ENCODE assay signal across 18 cellular contexts in genomic region chr15:98924311-98925049, GRCh38.
A peak's percentile ranks its signal among the peaks of the same experiment; 100 is the strongest.
DNase-seq lines count a peak whose midpoint lies in the region; ATAC-seq, FAIRE-seq and TF ChIP-seq lines count a peak whose summit lies in the region.
"Had no signal": no experiment of that assay in that cellular context is flagged by ENCODE, and none has a peak within 500 bp of the region (broad histone marks: within the 10 kb centered on the region; RNA-seq: fewer than 3 reads in every experiment).

No MANE protein-coding gene starts in this region.

- TF ChIP-seq RAD21 in GM12878 (IDR thresholded peaks at IDR 0.05; ENCODE audit: insufficient read depth, low read depth, low read length), result no peak

- FAIRE-seq in GM12878 (lab: Jason Lieb, UNC), result peak; percentile 23
- FAIRE-seq: astrocyte, H1 had no signal

- SMC1A ChIA-PET in GM12878 (lab: Charles Lee; ENCODE audit: uncharacterized antibody, unreplicated experiment), result interaction anchor here (1.0 kb wide), 1 partner anchor 9 kb away, joined by 3 read pairs; no protein-coding TSS in a partner anchor

- no peak for TF ChIP-seq POLR2A in GM12878 (IDR thresholded peaks at IDR 0.05; ENCODE audit: low read depth, low read length)

- H3K9ac ChIP-seq in GM12878 (ENCODE audit: control insufficient read depth, insufficient read depth, low read length), result no peak overlapping the region

- peaks cover 43% of the 10 kb centered on the region for H3K36me3 Mint-ChIP-seq in mesothelial cell of epicardium

- H3K27ac Mint-ChIP-seq in mesothelial cell of epicardium, result peak overlapping the region; percentile 50

- H3K9me3 Mint-ChIP-seq in mesothelial cell of epicardium, result no peaks in the 10 kb centered on the region

- no peaks in the 10 kb centered on the region for H3K4me1 ChIP-seq in GM12878 (ENCODE audit: control insufficient read depth, insufficient read depth, low read length)
- peaks cover 4 to 44% of the 10 kb centered on the region in 2 donors for H3K4me1 ChIP-seq in thoracic aorta (ENCODE audit: control insufficient read depth in 1 of 2, low read depth in 2 of 2)
- H3K4me1 ChIP-seq: Caco-2 had no signal

- in situ Hi-C loops in GM12878 (cut with MboI), result no loop called here
- in situ Hi-C loops in ACHN (cut with HindIII; ENCODE audit: low pct_ligation_motif_present, low pct_unique_long_range_greater_than_20kb, low sequenced_read_pairs), result no loop called here

- WGBS in GM12878 (ENCODE audit: insufficient coverage, insufficient replicate concordance, low lambda C conversion rate, missing lambda C conversion rate), result 52% methylated on average over 12 of the region's 12 CpGs

- DNase-seq in GM12878 (ENCODE audit: low read depth, low spot score) (no peak), epithelial cell of prostate (ENCODE audit: low read depth, low spot score) (no peak), mesothelial cell of epicardium (ENCODE audit: low spot score in 2 of 2, unreplicated experiment in 2 of 2) (no peak), thoracic aorta (ENCODE audit: low spot score) (no peak), ACHN (no peak), anterior cingulate cortex (lab: John Stamatoyannopoulos, UW) (no peak), COLO829 (ENCODE audit: low spot score) (no peak)
- DNase-seq: Caco-2; GDM1; hypothalamus; naive thymus-derived CD4-positive, alpha-beta T cell; NK-92 treated with Interleukin-12 subunit alpha and Interleukin-12 subunit beta, amount 100 ng/mL, for 24 hours; stimulated activated CD4-positive, alpha-beta T cell treated with anti-CD3 and anti-CD28 coated beads, Interleukin-2, amount 100 ng/mL, for 24 hours; substantia nigra; T-helper 1 cell had no signal

- H3K4me1 Mint-ChIP-seq in mesothelial cell of epicardium, result peaks cover 7% of the 10 kb centered on the region

- no peak overlapping the region for H3K4me3 ChIP-seq in GM12878
- H3K4me3 ChIP-seq in thoracic aorta, result no peak overlapping the region

- no TSS peak for BruUV-seq in GM12878 (replicated peaks; lab: Mats Ljungman, UMichigan)

- TF ChIP-seq CTCF in GM12878 (IDR thresholded peaks at IDR 0.05 in 2 of 3, conservative IDR thresholded peaks at IDR 0.05 in 1 of 3; ENCODE audit: control insufficient read depth in 2 of 3, extremely low read depth in 1 of 3, insufficient read depth in 1 of 3, low read depth in 3 of 3, low read length in 3 of 3) (no peak), mesothelial cell of epicardium (IDR thresholded peaks at IDR 0.05; ENCODE audit: unreplicated experiment) (no peak), thoracic aorta (IDR thresholded peaks at IDR 0.05) (no peak)

- H3K9me3 ChIP-seq in GM12878 (replicated peaks; ENCODE audit: control insufficient read depth, insufficient read depth, low read length) (no peaks in the 10 kb centered on the region), thoracic aorta (no peaks in the 10 kb centered on the region)
- H3K9me3 ChIP-seq: Caco-2 had no signal

- H3K27me3 ChIP-seq in GM12878 (replicated peaks in 1 of 2; ENCODE audit: control insufficient read depth in 2 of 2, insufficient read depth in 2 of 2, low read length in 1 of 2) (no peaks in the 10 kb centered on the region), thoracic aorta (replicated peaks; ENCODE audit: insufficient read depth) (no peaks in the 10 kb centered on the region)

- H3K4me2 ChIP-seq in GM12878 (ENCODE audit: control insufficient read depth, insufficient read depth), result no peak overlapping the region

- H3K79me2 ChIP-seq in GM12878 (ENCODE audit: control insufficient read depth, insufficient read depth, low read length), result no peaks in the 10 kb centered on the region

- CTCF ChIA-PET in GM12878 (lab: Yijun Ruan, JAX), result no interaction called here

- H3K27me3 Mint-ChIP-seq in mesothelial cell of epicardium (ENCODE audit: low read depth), result no peaks in the 10 kb centered on the region
- H3K27me3 Mint-ChIP-seq: naive thymus-derived CD4-positive, alpha-beta T cell had no signal

- no peak overlapping the region for H3K27ac ChIP-seq in GM12878 (ENCODE audit: control insufficient read depth, insufficient read depth)
- peak overlapping the region; percentile 52 for H3K27ac ChIP-seq in epithelial cell of prostate
- peak overlapping the region; percentile 50 to 58 for H3K27ac ChIP-seq in thoracic aorta

- no peaks in the 10 kb centered on the region for H4K20me1 ChIP-seq in GM12878 (ENCODE audit: control insufficient read depth, insufficient read depth)

- no peak for ATAC-seq in GM12878
- ATAC-seq in thoracic aorta (ENCODE audit: insufficient number of reproducible peaks, low FRiP score, low read depth), result no peak
- no peak for ATAC-seq in HG03045 (IDR thresholded peaks at IDR 0.05; ENCODE audit: unreplicated experiment)
- ATAC-seq: naive thymus-derived CD4-positive, alpha-beta T cell had no signal

- POLR2A ChIA-PET in GM12878 (lab: Charles Lee), result interaction anchor here (0.6 kb wide), 1 partner anchor 39 kb away, joined by 4 read pairs; no protein-coding TSS in a partner anchor

- no peak overlapping the region for H3K4me3 Mint-ChIP-seq in mesothelial cell of epicardium
- H3K4me3 Mint-ChIP-seq: naive thymus-derived CD4-positive, alpha-beta T cell had no signal

- intact Hi-C loops in GM12878 (cut with micrococcal nuclease; ENCODE audit: unreplicated experiment), result no loop called here

- H3K36me3 ChIP-seq in GM12878 (ENCODE audit: control insufficient read depth in 2 of 2, insufficient read depth in 2 of 2, low read length in 1 of 2), result no peaks in the 10 kb centered on the region
- peaks cover 18% of the 10 kb centered on the region for H3K36me3 ChIP-seq in thoracic aorta

- H2AFZ ChIP-seq in GM12878 (ENCODE audit: control insufficient read depth, low read depth, low read length), result no peak overlapping the region

- RAD21 ChIA-PET in GM12878 (lab: Charles Lee; ENCODE audit: unreplicated experiment), result no interaction called here

- no peak for TF ChIP-seq EP300 in GM12878 (IDR thresholded peaks at IDR 0.05; ENCODE audit: borderline replicate concordance in 1 of 2, control insufficient read depth in 1 of 2, low read depth in 2 of 2, low read length in 2 of 2)

TF ChIP-seq in GM12878, 131 proteins besides CTCF, POLR2A, EP300 and RAD21 (continues in another document):
- TF ChIP-seq HDAC6 (IDR thresholded peaks at IDR 0.05; ENCODE audit: unreplicated experiment), result no peak
- no peak for TF ChIP-seq JUNB (IDR thresholded peaks at IDR 0.05)
- no peak for TF ChIP-seq MEF2B (IDR thresholded peaks at IDR 0.05; ENCODE audit: partially characterized antibody, poor library complexity, severe bottlenecking)
- no peak for TF ChIP-seq RFX5 (IDR thresholded peaks at IDR 0.05; ENCODE audit: low read depth, low read length)
- TF ChIP-seq, protein P1, sequence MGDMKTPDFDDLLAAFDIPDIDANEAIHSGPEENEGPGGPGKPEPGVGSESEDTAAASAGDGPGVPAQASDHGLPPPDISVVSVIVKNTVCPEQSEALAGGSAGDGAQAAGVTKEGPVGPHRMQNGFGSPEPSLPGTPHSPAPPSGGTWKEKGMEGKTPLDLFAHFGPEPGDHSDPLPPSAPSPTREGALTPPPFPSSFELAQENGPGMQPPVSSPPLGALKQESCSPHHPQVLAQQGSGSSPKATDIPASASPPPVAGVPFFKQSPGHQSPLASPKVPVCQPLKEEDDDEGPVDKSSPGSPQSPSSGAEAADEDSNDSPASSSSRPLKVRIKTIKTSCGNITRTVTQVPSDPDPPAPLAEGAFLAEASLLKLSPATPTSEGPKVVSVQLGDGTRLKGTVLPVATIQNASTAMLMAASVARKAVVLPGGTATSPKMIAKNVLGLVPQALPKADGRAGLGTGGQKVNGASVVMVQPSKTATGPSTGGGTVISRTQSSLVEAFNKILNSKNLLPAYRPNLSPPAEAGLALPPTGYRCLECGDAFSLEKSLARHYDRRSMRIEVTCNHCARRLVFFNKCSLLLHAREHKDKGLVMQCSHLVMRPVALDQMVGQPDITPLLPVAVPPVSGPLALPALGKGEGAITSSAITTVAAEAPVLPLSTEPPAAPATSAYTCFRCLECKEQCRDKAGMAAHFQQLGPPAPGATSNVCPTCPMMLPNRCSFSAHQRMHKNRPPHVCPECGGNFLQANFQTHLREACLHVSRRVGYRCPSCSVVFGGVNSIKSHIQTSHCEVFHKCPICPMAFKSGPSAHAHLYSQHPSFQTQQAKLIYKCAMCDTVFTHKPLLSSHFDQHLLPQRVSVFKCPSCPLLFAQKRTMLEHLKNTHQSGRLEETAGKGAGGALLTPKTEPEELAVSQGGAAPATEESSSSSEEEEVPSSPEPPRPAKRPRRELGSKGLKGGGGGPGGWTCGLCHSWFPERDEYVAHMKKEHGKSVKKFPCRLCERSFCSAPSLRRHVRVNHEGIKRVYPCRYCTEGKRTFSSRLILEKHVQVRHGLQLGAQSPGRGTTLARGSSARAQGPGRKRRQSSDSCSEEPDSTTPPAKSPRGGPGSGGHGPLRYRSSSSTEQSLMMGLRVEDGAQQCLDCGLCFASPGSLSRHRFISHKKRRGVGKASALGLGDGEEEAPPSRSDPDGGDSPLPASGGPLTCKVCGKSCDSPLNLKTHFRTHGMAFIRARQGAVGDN (IDR thresholded peaks at IDR 0.05), result no peak
- TF ChIP-seq FOS (IDR thresholded peaks at IDR 0.05; ENCODE audit: borderline replicate concordance, extremely low read depth, insufficient read length), result no peak
- no peak for TF ChIP-seq NR2C2 (IDR thresholded peaks at IDR 0.05; ENCODE audit: borderline replicate concordance, control insufficient read depth, insufficient read length, low read depth)
- TF ChIP-seq MLLT1 (IDR thresholded peaks at IDR 0.05), result no peak
- no peak for TF ChIP-seq BRCA1 (IDR thresholded peaks at IDR 0.05; ENCODE audit: low read depth, low read length)
- TF ChIP-seq ZNF274 (IDR thresholded peaks at IDR 0.05; ENCODE audit: insufficient read depth, insufficient read length), result no peak
- no peak for TF ChIP-seq EED (IDR thresholded peaks at IDR 0.05; ENCODE audit: low read depth)
- no peak for TF ChIP-seq ZNF622 (IDR thresholded peaks at IDR 0.05)
- no peak for TF ChIP-seq NBN (IDR thresholded peaks at IDR 0.05)
- no peak for TF ChIP-seq MYC (IDR thresholded peaks at IDR 0.05; ENCODE audit: insufficient read depth, insufficient read length, insufficient replicate concordance, low read length, severe bottlenecking)
